ENCODE assay signal across 2 cellular contexts in genomic region chr2:196617430-196617829, GRCh38.
A peak's percentile ranks its signal among the peaks of the same experiment; 100 is the strongest.
TF ChIP-seq lines count a peak whose summit lies in the region.

No MANE protein-coding gene starts in this region.

TF ChIP-seq in HepG2, 621 proteins besides CTCF, POLR2A, EP300 and RAD21:
- TF ChIP-seq ZNF572 (CRISPR knock-in tag; IDR thresholded peaks at IDR 0.05) (no peak), FOXO4 (CRISPR knock-in tag; conservative IDR thresholded peaks at IDR 0.05) (0 out of 2 replicates have a peak, but pooled peaks have one; percentile 37)

TF ChIP-seq in SK-N-SH treated with all-trans-retinoic acid at 6 μM for 48 hours, 23 proteins besides CTCF, POLR2A, EP300 and RAD21:
- TF ChIP-seq PPARA (CRISPR knock-in tag; IDR thresholded peaks at IDR 0.05; ENCODE audit: borderline replicate concordance) (no peak), ZNF565 (CRISPR knock-in tag; conservative IDR thresholded peaks at IDR 0.05; ENCODE audit: low read depth) (no peak), ESRRG (CRISPR knock-in tag; IDR thresholded peaks at IDR 0.05) (no peak), TOX (CRISPR knock-in tag; IDR thresholded peaks at IDR 0.05; ENCODE audit: borderline replicate concordance) (no peak), TCF4 (CRISPR knock-in tag; IDR thresholded peaks at IDR 0.05; ENCODE audit: borderline replicate concordance) (no peak), ZFP3 (CRISPR knock-in tag; IDR thresholded peaks at IDR 0.05) (no peak), CSDC2 (CRISPR knock-in tag; IDR thresholded peaks at IDR 0.05) (no peak), SNAI2 (CRISPR knock-in tag; IDR thresholded peaks at IDR 0.05) (no peak), PATZ1 (CRISPR knock-in tag; IDR thresholded peaks at IDR 0.05; ENCODE audit: borderline replicate concordance) (no peak), ARNTL (CRISPR knock-in tag; IDR thresholded peaks at IDR 0.05; ENCODE audit: borderline replicate concordance, low read depth) (no peak), OSR1 (CRISPR knock-in tag; IDR thresholded peaks at IDR 0.05) (no peak), ZNF70 (CRISPR knock-in tag; IDR thresholded peaks at IDR 0.05) (no peak), RARB (CRISPR knock-in tag; IDR thresholded peaks at IDR 0.05) (no peak), BACH2 (CRISPR knock-in tag; IDR thresholded peaks at IDR 0.05; ENCODE audit: borderline replicate concordance) (no peak), ZFP30 (CRISPR knock-in tag; IDR thresholded peaks at IDR 0.05) (no peak), CSRNP3 (CRISPR knock-in tag; IDR thresholded peaks at IDR 0.05) (no peak), ISL1 (CRISPR knock-in tag; IDR thresholded peaks at IDR 0.05) (no peak)
